Comparison of ENCODE assay signal across 1 cellular context in genomic region chr9:94002316-94003140, GRCh38.
TF ChIP-seq lines count a peak whose summit lies in the region.

No MANE protein-coding gene starts in this region.

TF ChIP-seq in WTC11, 78 proteins besides CTCF, POLR2A, EP300 and RAD21 (continued from another document):
- no peak for TF ChIP-seq ZSCAN18 (CRISPR knock-in tag; IDR thresholded peaks at IDR 0.05)
- no peak for TF ChIP-seq HMGXB4 (CRISPR knock-in tag; IDR thresholded peaks at IDR 0.05)
- TF ChIP-seq FOXP4 (CRISPR knock-in tag; IDR thresholded peaks at IDR 0.05): no peak
- no peak for TF ChIP-seq ETV6 (CRISPR knock-in tag; IDR thresholded peaks at IDR 0.05)
- TF ChIP-seq ATF6 (CRISPR knock-in tag; IDR thresholded peaks at IDR 0.05): no peak
- no peak for TF ChIP-seq RORB (CRISPR knock-in tag; IDR thresholded peaks at IDR 0.05)
